ENCODE assay signal across 14 cellular contexts in genomic region chr10:101897633-101898032, GRCh38. TPM values are rescaled to one million over a fixed set of nuclear protein-coding genes. Genes with fewer than 3 reads are reported as not detected.
A peak's percentile ranks its signal among the peaks of the same experiment; 100 is the strongest.
DNase-seq lines count a peak whose midpoint lies in the region; ATAC-seq and TF ChIP-seq lines count a peak whose summit lies in the region.
"Had no signal": no experiment of that assay in that cellular context is flagged by ENCODE, and none has a peak within 500 bp of the region (broad histone marks: within the 10 kb centered on the region; RNA-seq: fewer than 3 reads in every experiment).

No MANE protein-coding gene starts in this region.

- H3K4me1 ChIP-seq in left lung: peaks cover 0 to 12% of the 10 kb centered on the region in 2 donors

- H3K27me3 ChIP-seq in brain microvascular endothelial cell (replicated peaks) (no peaks in the 10 kb centered on the region), left lung (no peaks in the 10 kb centered on the region)
- H3K27me3 ChIP-seq: cardiac muscle cell, gastrocnemius medialis had no signal

- H3K4me3 ChIP-seq in brain microvascular endothelial cell (ENCODE audit: low read depth, low read length) (no peak overlapping the region), left lung (no peak overlapping the region)
- H3K4me3 ChIP-seq: cardiac muscle cell, gastrocnemius medialis had no signal

- DNase-seq in ELR (ENCODE audit: low read depth) (peak; percentile 39), NCI-H187 (lab: John Stamatoyannopoulos, UW) (peak; percentile 13 to 50), brain microvascular endothelial cell (peak; percentile 15), left lung (no peak), NCI-H2227 treated with DMSO at 0.1 percent for 48 hours (lab: John Stamatoyannopoulos, UW) (no peak)
- no peak for DNase-seq in stimulated activated CD4-positive, alpha-beta T cell treated with anti-CD3 and anti-CD28 coated beads, Interleukin-1b, Interleukin-23, amount 100 ng/mL, for 48 hours
- DNase-seq: gastrocnemius medialis; HCEC 1CT; NCI-H226; stimulated activated naive CD4-positive, alpha-beta T cell treated with Interleukin-2 at 50 U/mL for 16 hours had no signal

- no peaks in the 10 kb centered on the region for H3K9me3 ChIP-seq in left lung
- H3K9me3 ChIP-seq: gastrocnemius medialis had no signal

- in situ Hi-C loops in brain microvascular endothelial cell (cut with HindIII; ENCODE audit: low pct_ligation_motif_present, low sequenced_read_pairs): loop anchor here (25.0 kb wide), 1 partner anchor 115 kb away; no protein-coding TSS in a partner anchor

- TF ChIP-seq CTCF in brain microvascular endothelial cell (IDR thresholded peaks at IDR 0.05; ENCODE audit: low read depth, low read length, missing control alignments) (no peak), left lung (IDR thresholded peaks at IDR 0.05) (no peak)

- intact Hi-C loops in left lung (cut with DNase I): no loop called here

- peak; percentile 69 for ATAC-seq in left lung
- ATAC-seq in HG02763 (IDR thresholded peaks at IDR 0.05; ENCODE audit: unreplicated experiment): no peak
- no peak for ATAC-seq in HG03442 (IDR thresholded peaks at IDR 0.05; ENCODE audit: unreplicated experiment)

- no peaks in the 10 kb centered on the region for H3K36me3 ChIP-seq in brain microvascular endothelial cell (replicated peaks)
- peaks cover 0 to 4% of the 10 kb centered on the region in 2 donors for H3K36me3 ChIP-seq in left lung
- H3K36me3 ChIP-seq: cardiac muscle cell, gastrocnemius medialis had no signal

- H3K27ac ChIP-seq in brain microvascular endothelial cell (no peak overlapping the region), left lung (no peak overlapping the region)
- H3K27ac ChIP-seq: cardiac muscle cell, HL-60 had no signal

RNA-seq across cellular contexts. Expression of gene KCNIP2, which starts 54.0 kb away (rescaled TPM):
- 1 to 10 TPM; 2.2 to 2.3 TPM for total RNA-seq in left lung

Comparison
In these comparisons a context has a peak if more than half of its experiments do, and no peak if none do; other contexts are left out.
1. DNase-seq: peak in ELR (single experiment), NCI-H187 (2 of 2) and brain microvascular endothelial cell (single experiment); none in left lung (0 of 2), NCI-H2227 treated with DMSO at 0.1 percent for 48 hours (single experiment) and stimulated activated CD4-positive, alpha-beta T cell treated with anti-CD3 and anti-CD28 coated beads, Interleukin-1b, Interleukin-23, amount 100 ng/mL, for 48 hours (single experiment).